ENCODE assay signal across 8 cellular contexts in genomic region chr17:17913695-17914332, GRCh38. TPM values are rescaled to one million over a fixed set of nuclear protein-coding genes. Genes with fewer than 3 reads are reported as not detected.
DNase-seq lines count a peak whose midpoint lies in the region; ATAC-seq and TF ChIP-seq lines count a peak whose summit lies in the region.

No MANE protein-coding gene starts in this region.

- H3K18ac ChIP-seq in neuronal stem cell (ENCODE audit: low read length): peak overlapping the region; percentile 51

- no peaks in the 10 kb centered on the region for H4K20me1 ChIP-seq in HCT116 (ENCODE audit: insufficient read depth)

- H3K9me2 ChIP-seq in HCT116 (ENCODE audit: insufficient read depth): no peaks in the 10 kb centered on the region

- H3K27me3 ChIP-seq in HCT116 (ENCODE audit: insufficient read depth, low read length) (no peaks in the 10 kb centered on the region), esophagus squamous epithelium (no peaks in the 10 kb centered on the region), neuronal stem cell (ENCODE audit: control insufficient read depth in 3 of 3, insufficient read depth in 3 of 3, low read depth in 1 of 3, low read length in 3 of 3) (no peaks in the 10 kb centered on the region)

- CTCF ChIA-PET in HCT116 (lab: Charles Lee): interaction anchor here (1.7 kb wide), 1 partner anchor 13 kb away, joined by 5 read pairs; no protein-coding TSS in a partner anchor
- CTCF ChIA-PET in activated CD8-positive, alpha-beta T cell treated with anti-CD3 and anti-CD28 coated beads for 36 hours (lab: Charles Lee): interaction anchor here (0.9 to 1.1 kb wide), 4 partner anchors 9 to 113 kb away, joined by 3 to 4 read pairs (median 4); no protein-coding TSS in a partner anchor

- peaks cover 28 to 33% of the 10 kb centered on the region in 2 experiments for H3K4me1 ChIP-seq in HCT116 (ENCODE audit: control insufficient read depth in 1 of 2, insufficient read depth in 2 of 2, low read length in 2 of 2)
- peaks cover 15 to 53% (median 20%) of the 10 kb centered on the region in 3 donors for H3K4me1 ChIP-seq in esophagus squamous epithelium
- peaks cover 18 to 22% of the 10 kb centered on the region in 2 donors for H3K4me1 ChIP-seq in neuronal stem cell (ENCODE audit: control insufficient read depth in 2 of 2, insufficient read depth in 1 of 2, low read depth in 1 of 2, low read length in 2 of 2)

- no peak overlapping the region for H2BK5ac ChIP-seq in neuronal stem cell (ENCODE audit: low read length)

- WGBS in esophagus squamous epithelium, 2 donors: 14 to 20% methylated on average over 4 of the region's 4 CpGs
- no CpG with 5 or more reads among the region's 4 CpGs for WGBS in neuronal stem cell (ENCODE audit: extremely low coverage in 2 of 2, insufficient read length in 2 of 2, insufficient replicate concordance in 1 of 2), 2 donors

- no peak overlapping the region for H2BK15ac ChIP-seq in neuronal stem cell (ENCODE audit: low read length)

- no peak overlapping the region for H3K14ac ChIP-seq in neuronal stem cell (ENCODE audit: low read length)

- H3K27ac ChIP-seq in HCT116 (ENCODE audit: low read depth, low read length): peak overlapping the region; percentile 59
- peak overlapping the region; percentile 53 to 86 (median 66) for H3K27ac ChIP-seq in esophagus squamous epithelium
- H3K27ac ChIP-seq in neuronal stem cell (replicated peaks; ENCODE audit: low read length): peak overlapping the region; percentile 21

- H2AK5ac ChIP-seq in neuronal stem cell (ENCODE audit: low read depth, low read length): no peak overlapping the region

- peak overlapping the region in 1 of 2 experiments; percentile 39; a peak in 3 of 4 replicates for H3K4me3 ChIP-seq in HCT116 (replicated peaks in 1 of 2; ENCODE audit: low read depth in 1 of 2, low read length in 2 of 2)
- no peak overlapping the region for H3K4me3 ChIP-seq in esophagus squamous epithelium
- H3K4me3 ChIP-seq in neuronal stem cell (ENCODE audit: low read length in 2 of 2): no peak overlapping the region

- ATAC-seq in HCT116 (peak; percentile 98), HG03139 (IDR thresholded peaks at IDR 0.05; ENCODE audit: unreplicated experiment) (no peak)
- ATAC-seq in activated CD8-positive, alpha-beta T cell treated with anti-CD3 and anti-CD28 coated beads for 36 hours: peak; percentile 100

- RAD21 ChIA-PET in HCT116 (lab: Charles Lee; ENCODE audit: low non-redundant PET in 1 of 2, low total read pairs in 2 of 2, uncharacterized antibody in 2 of 2, unreplicated experiment in 2 of 2): interaction anchor here (0.5 to 1.6 kb wide), 3 partner anchors 23 to 208 kb away, joined by 3 to 4 read pairs (median 3); no protein-coding TSS in a partner anchor

- no peak overlapping the region for H3K27ac Mint-ChIP-seq in activated CD8-positive, alpha-beta T cell treated with anti-CD3 and anti-CD28 coated beads for 36 hours

- H3K9me3 Mint-ChIP-seq in activated CD8-positive, alpha-beta T cell treated with anti-CD3 and anti-CD28 coated beads for 36 hours: no peaks in the 10 kb centered on the region

- peak; percentile 39 for DNase-seq in AG09319 (ENCODE audit: extremely low read depth, low read depth)
- DNase-seq in HCT116 (ENCODE audit: low read depth, low spot score): peak; percentile 82
- peak; percentile 70 for DNase-seq in NCI-H2196 treated with DMSO at 0.1 percent for 48 hours (lab: John Stamatoyannopoulos, UW; ENCODE audit: unreplicated experiment)
- peak; percentile 72 for DNase-seq in activated CD8-positive, alpha-beta T cell treated with anti-CD3 and anti-CD28 coated beads for 36 hours
- no peak for DNase-seq in esophagus squamous epithelium (lab: John Stamatoyannopoulos, UW)
- DNase-seq in neuronal stem cell (ENCODE audit: low spot score): no peak
- no peak for DNase-seq in pons (ENCODE audit: low spot score)

- TF ChIP-seq RAD21 in HCT116 (IDR thresholded peaks at IDR 0.05; ENCODE audit: low read depth): peak; percentile 32; the same call in 1 of the 2 replicates

- no peak overlapping the region for H3K4ac ChIP-seq in neuronal stem cell (ENCODE audit: low read length)

- no peaks in the 10 kb centered on the region for H3K9me3 ChIP-seq in HCT116 (ENCODE audit: control insufficient read depth in 1 of 2, insufficient read depth in 1 of 2, low read depth in 1 of 2, low read length in 2 of 2)
- H3K9me3 ChIP-seq in esophagus squamous epithelium: no peaks in the 10 kb centered on the region
- H3K9me3 ChIP-seq in neuronal stem cell (replicated peaks in 1 of 2; ENCODE audit: control insufficient read depth in 2 of 2, insufficient read depth in 1 of 2, low read depth in 1 of 2, low read length in 2 of 2): no peaks in the 10 kb centered on the region

- H3K27me3 Mint-ChIP-seq in activated CD8-positive, alpha-beta T cell treated with anti-CD3 and anti-CD28 coated beads for 36 hours: no peaks in the 10 kb centered on the region

- no peak overlapping the region for H3K4me3 Mint-ChIP-seq in activated CD8-positive, alpha-beta T cell treated with anti-CD3 and anti-CD28 coated beads for 36 hours

- H2AFZ ChIP-seq in HCT116 (ENCODE audit: low read depth, low read length, poor library complexity, severe bottlenecking) (no peak overlapping the region), neuronal stem cell (ENCODE audit: low read length) (no peak overlapping the region)

- H2BK120ac ChIP-seq in neuronal stem cell (ENCODE audit: low read depth, low read length): no peak overlapping the region

- H3K79me2 ChIP-seq in HCT116 (ENCODE audit: insufficient read depth, low read length): no peaks in the 10 kb centered on the region

- peak overlapping the region; percentile 25 for H2BK12ac ChIP-seq in neuronal stem cell (ENCODE audit: low read length)

- peak overlapping the region; percentile 3 for H3K23ac ChIP-seq in neuronal stem cell (ENCODE audit: low read depth, low read length, poor library complexity)

- no peaks in the 10 kb centered on the region for H3K79me1 ChIP-seq in neuronal stem cell (ENCODE audit: low read depth, low read length)

- intact Hi-C loops in HCT116 (cut with micrococcal nuclease): no loop called here
- intact Hi-C loops in activated CD8-positive, alpha-beta T cell treated with anti-CD3 and anti-CD28 coated beads for 36 hours (cut with micrococcal nuclease): no loop called here
- intact Hi-C loops in esophagus squamous epithelium (cut with DNase I): no loop called here

- H4K8ac ChIP-seq in neuronal stem cell (ENCODE audit: low read depth, low read length): no peak overlapping the region

- H3K36me3 ChIP-seq in HCT116 (ENCODE audit: control insufficient read depth in 1 of 2, insufficient read depth in 2 of 2, low read length in 2 of 2) (no peaks in the 10 kb centered on the region), esophagus squamous epithelium (no peaks in the 10 kb centered on the region), neuronal stem cell (replicated peaks in 1 of 2; ENCODE audit: control insufficient read depth in 2 of 2, insufficient read depth in 2 of 2, low read length in 2 of 2) (no peaks in the 10 kb centered on the region)

- no TSS peak for BruUV-seq in HCT116 (replicated peaks; lab: Mats Ljungman, UMichigan)

- H4K91ac ChIP-seq in neuronal stem cell (ENCODE audit: low read depth, low read length, poor library complexity): no peak overlapping the region

- peak overlapping the region; percentile 91 for H3K4me2 ChIP-seq in HCT116 (ENCODE audit: low read length)
- H3K4me2 ChIP-seq in neuronal stem cell (ENCODE audit: insufficient read depth, low read length, poor library complexity, severe bottlenecking): no peak overlapping the region

- no peaks in the 10 kb centered on the region for H3K36me3 Mint-ChIP-seq in activated CD8-positive, alpha-beta T cell treated with anti-CD3 and anti-CD28 coated beads for 36 hours (ENCODE audit: low read depth)

- peak; percentile 31 for TF ChIP-seq POLR2A in HCT116 (IDR thresholded peaks at IDR 0.05; ENCODE audit: borderline replicate concordance, extremely low read depth, insufficient read depth, insufficient read length)
- TF ChIP-seq POLR2A in esophagus squamous epithelium (IDR thresholded peaks at IDR 0.05): no peak

- H3K9ac ChIP-seq in HCT116 (ENCODE audit: low read length) (peak overlapping the region; percentile 34), neuronal stem cell (ENCODE audit: low read depth, low read length, poor library complexity) (no peak overlapping the region)

- no peak for TF ChIP-seq CTCF in AG09319 (IDR thresholded peaks at IDR 0.05; ENCODE audit: low read depth, low read length)
- no peak for TF ChIP-seq CTCF in HCT116 (IDR thresholded peaks at IDR 0.05 in 2 of 3, conservative IDR thresholded peaks at IDR 0.05 in 1 of 3; ENCODE audit: borderline replicate concordance in 1 of 3, insufficient read depth in 1 of 3, low read depth in 2 of 3, low read length in 2 of 3)
- TF ChIP-seq CTCF in activated CD8-positive, alpha-beta T cell treated with anti-CD3 and anti-CD28 coated beads for 36 hours (IDR thresholded peaks at IDR 0.05): no peak
- TF ChIP-seq CTCF in esophagus squamous epithelium (IDR thresholded peaks at IDR 0.05): no peak

- H3K4me1 Mint-ChIP-seq in activated CD8-positive, alpha-beta T cell treated with anti-CD3 and anti-CD28 coated beads for 36 hours (ENCODE audit: low read depth): peaks cover 8% of the 10 kb centered on the region

- POLR2A ChIA-PET in HCT116 (lab: Charles Lee): no interaction called here
- POLR2A ChIA-PET in activated CD8-positive, alpha-beta T cell treated with anti-CD3 and anti-CD28 coated beads for 36 hours (lab: Charles Lee): no interaction called here

TF ChIP-seq in HCT116, 20 proteins besides CTCF, POLR2A, EP300 and RAD21 (continues in another document):
- TF ChIP-seq FOSL1 (IDR thresholded peaks at IDR 0.05; ENCODE audit: low read depth): peak; percentile 86
- TF ChIP-seq SRF (IDR thresholded peaks at IDR 0.05; ENCODE audit: low read depth): no peak; the same call in 1 of the 2 replicates
- peak; percentile 67; the same call in 1 of the 2 replicates for TF ChIP-seq SIN3A (IDR thresholded peaks at IDR 0.05; ENCODE audit: low read depth)
- TF ChIP-seq ZFX (IDR thresholded peaks at IDR 0.05): no peak
- no peak for TF ChIP-seq ZNF274 (IDR thresholded peaks at IDR 0.05; ENCODE audit: low read depth, low read length)
- 0 out of 2 replicates have a peak, but pooled peaks have one; percentile 70 for TF ChIP-seq CBX3 (IDR thresholded peaks at IDR 0.05; ENCODE audit: low read depth)
- TF ChIP-seq YY1 (IDR thresholded peaks at IDR 0.05; ENCODE audit: extremely low read depth, insufficient replicate concordance, low read depth, low read length): peak; percentile 61

RNA-seq across cellular contexts. Expression of gene TOM1L2, which starts 58.4 kb away (rescaled TPM):
- total RNA-seq in HCT116 (2021; ENCODE audit: unreplicated experiment) (24.1 TPM), esophagus squamous epithelium (100 to 1,000 TPM in 1 of 4 donors, 10 to 100 TPM in 3; 55.5 to 118 (median 73.3) TPM)
- 20.4 and 20.6 TPM in 2 replicates for polyA plus RNA-seq in HCT116 (2012)
- total RNA-seq in activated CD8-positive, alpha-beta T cell treated with anti-CD3 and anti-CD28 coated beads for 36 hours: 10 to 100 TPM; 10.3 to 10.8 TPM
- 11.3 TPM for polyA plus RNA-seq in neuronal stem cell (2013, experiment 1 of 2)
- polyA plus RNA-seq in neuronal stem cell (2013, experiment 2 of 2): 12.2 TPM

RNA-seq across cellular contexts. Expression of gene DRC3, which starts 58.8 kb away (rescaled TPM):
- total RNA-seq in HCT116 (2021; ENCODE audit: unreplicated experiment) (2.4 TPM), esophagus squamous epithelium (1 to 10 TPM in 2 of 4 donors, under 1 TPM in 2; 0.11 to 2.5 (median 1.3) TPM)
- polyA plus RNA-seq in HCT116 (2012): 1.6 TPM in 2 replicates
- total RNA-seq in activated CD8-positive, alpha-beta T cell treated with anti-CD3 and anti-CD28 coated beads for 36 hours: under 1 TPM in 1 of 2 experiments, not detected in 1; 0.25 TPM
- 1.1 TPM for polyA plus RNA-seq in neuronal stem cell (2013, experiment 1 of 2)
- 0.62 TPM for polyA plus RNA-seq in neuronal stem cell (2013, experiment 2 of 2)

Comparison
In these comparisons a context has a peak if more than half of its experiments do, and no peak if none do; other contexts are left out.
1. DNase-seq: peak in AG09319 (single experiment), HCT116 (single experiment), NCI-H2196 treated with DMSO at 0.1 percent for 48 hours (single experiment) and activated CD8-positive, alpha-beta T cell treated with anti-CD3 and anti-CD28 coated beads for 36 hours (single experiment); none in esophagus squamous epithelium (single experiment), neuronal stem cell (single experiment) and pons (single experiment).
2. Peak in every context shown above with its lines, with median percentiles within 50 percentile points of each other: H3K27ac ChIP-seq.